In genomic region chr1:17347769-17348592, GRCh38 we compare ENCODE assay signal across 16 cellular contexts. TPM values are rescaled to one million over a fixed set of nuclear protein-coding genes. Genes with fewer than 3 reads are reported as not detected.
DNase-seq lines count a peak whose midpoint lies in the region; ATAC-seq, FAIRE-seq and TF ChIP-seq lines count a peak whose summit lies in the region.
"Had no signal": no experiment of that assay in that cellular context is flagged by ENCODE, and none has a peak within 500 bp of the region (broad histone marks: within the 10 kb centered on the region; RNA-seq: fewer than 3 reads in every experiment).

No MANE protein-coding gene starts in this region.

- DNase-seq in HT1080 (ENCODE audit: low read depth): peak; percentile 78
- peak; percentile 98 for DNase-seq in bronchial epithelial cell (ENCODE audit: low read depth)
- peak; percentile 26 for DNase-seq in lower lobe of right lung
- no peak for DNase-seq in right atrium auricular region (ENCODE audit: low spot score)
- DNase-seq: central memory CD4-positive, alpha-beta T cell; NCI-H1436 treated with DMSO at 0.1 percent for 48 hours; NCI-H774; spleen had no signal

- no peak for TF ChIP-seq CTCF in bronchial epithelial cell (IDR thresholded peaks at IDR 0.05; ENCODE audit: insufficient read depth, low read length, severe bottlenecking)
- no peak for TF ChIP-seq CTCF in lower lobe of right lung (IDR thresholded peaks at IDR 0.05)
- TF ChIP-seq CTCF in right atrium auricular region (IDR thresholded peaks at IDR 0.05): no peak

- peak overlapping the region; percentile 78 for H3K4me2 ChIP-seq in BLaER1

- H3K4me3 ChIP-seq in BLaER1 (no peak overlapping the region), bronchial epithelial cell (ENCODE audit: low read depth, low read length) (no peak overlapping the region), lower lobe of right lung (no peak overlapping the region), right atrium auricular region (no peak overlapping the region)
- H3K4me3 ChIP-seq: SK-N-MC, spleen, vagina had no signal

- no peak overlapping the region for H3K27ac ChIP-seq in BLaER1
- no peak overlapping the region for H3K27ac ChIP-seq in lower lobe of right lung
- no peak overlapping the region for H3K27ac ChIP-seq in right atrium auricular region
- H3K27ac ChIP-seq: SK-N-MC, spleen, vagina had no signal

- H3K27me3 ChIP-seq in BLaER1 (no peaks in the 10 kb centered on the region), bronchial epithelial cell (ENCODE audit: control insufficient read depth, insufficient read depth, low read length) (no peaks in the 10 kb centered on the region), lower lobe of right lung (ENCODE audit: low read depth) (peaks cover 29% of the 10 kb centered on the region), right atrium auricular region (no peaks in the 10 kb centered on the region)
- H3K27me3 ChIP-seq: vagina had no signal

- peaks cover 14% of the 10 kb centered on the region for H3K9me3 ChIP-seq in BLaER1
- no peaks in the 10 kb centered on the region for H3K9me3 ChIP-seq in lower lobe of right lung
- H3K9me3 ChIP-seq in right atrium auricular region: no peaks in the 10 kb centered on the region
- H3K9me3 ChIP-seq: vagina had no signal

- intact Hi-C loops in lower lobe of right lung (cut with DNase I): no loop called here

- H3K9ac ChIP-seq in BLaER1: no peak overlapping the region

- peaks cover 53% of the 10 kb centered on the region for H3K4me1 ChIP-seq in BLaER1
- no peaks in the 10 kb centered on the region for H3K4me1 ChIP-seq in lower lobe of right lung
- H3K4me1 ChIP-seq in right atrium auricular region: no peaks in the 10 kb centered on the region
- H3K4me1 ChIP-seq: spleen, vagina had no signal

- no peak for ATAC-seq in lower lobe of right lung
- ATAC-seq in GM18517 (IDR thresholded peaks at IDR 0.05; ENCODE audit: unreplicated experiment): no peak
- no peak for ATAC-seq in GM19035 (IDR thresholded peaks at IDR 0.05; ENCODE audit: unreplicated experiment)
- no peak for ATAC-seq in HG02870 (IDR thresholded peaks at IDR 0.05; ENCODE audit: unreplicated experiment)
- ATAC-seq: activated T-helper 17 cell treated with anti-CD3 and anti-CD28 coated beads, Interleukin-2, amount 50 U/mL, for 72 hours had no signal

- no peak for FAIRE-seq in bronchial epithelial cell (lab: Jason Lieb, UNC)

- no peaks in the 10 kb centered on the region for H3K36me3 ChIP-seq in BLaER1
- H3K36me3 ChIP-seq in bronchial epithelial cell (ENCODE audit: control insufficient read depth, insufficient read depth, low read length): no peaks in the 10 kb centered on the region
- H3K36me3 ChIP-seq in lower lobe of right lung: no peaks in the 10 kb centered on the region
- H3K36me3 ChIP-seq in right atrium auricular region: no peaks in the 10 kb centered on the region
- H3K36me3 ChIP-seq: vagina had no signal

- H4K20me1 ChIP-seq in BLaER1: no peaks in the 10 kb centered on the region

RNA-seq across cellular contexts. Expression of gene PADI6, which starts 24.0 kb away (rescaled TPM):
- not detected in 2 replicates for total RNA-seq in HT1080 (2014; rRNA removed; shearing (Covaris generic))
- not detected in 2 replicates for polyA plus RNA-seq in HT1080 (2015; cell fraction: cytosol; rRNA removed)
- not detected in 2 replicates for polyA plus RNA-seq in HT1080 (2015; cell fraction: nucleus; rRNA removed)
- not detected in 2 replicates for total RNA-seq in bronchial epithelial cell
- not detected for total RNA-seq in lower lobe of right lung
- total RNA-seq in right atrium auricular region: not detected
- total RNA-seq: activated T-helper 17 cell treated with anti-CD3 and anti-CD28 coated beads, Interleukin-2, amount 50 U/mL, for 72 hours; G401; vagina had no signal
- polyA plus RNA-seq: spleen had no signal

RNA-seq across cellular contexts. Expression of gene PADI4, which starts 40.0 kb away (rescaled TPM):
- 0.05 and 0.13 TPM in 2 replicates for total RNA-seq in HT1080 (2014; rRNA removed; shearing (Covaris generic))
- 0.16 TPM in 1 of 2 replicates, not detected in the other for polyA plus RNA-seq in HT1080 (2015; cell fraction: cytosol; rRNA removed)
- 1.8 and 2.7 TPM in 2 replicates for polyA plus RNA-seq in HT1080 (2015; cell fraction: nucleus; rRNA removed)
- not detected in 2 replicates for total RNA-seq in bronchial epithelial cell
- total RNA-seq in lower lobe of right lung: 7.2 TPM
- total RNA-seq in right atrium auricular region: under 1 TPM; 0.19 to 0.31 TPM
- total RNA-seq: G401 had no signal
